In genomic region chr7:150966002-150966401, GRCh38 we compare ENCODE assay signal across 1 cellular context.
TF ChIP-seq lines count a peak whose summit lies in the region.

No MANE protein-coding gene starts in this region.

TF ChIP-seq in K562, 482 proteins besides CTCF, POLR2A, EP300 and RAD21 (continues in another document):
- TF ChIP-seq CHD1 (IDR thresholded peaks at IDR 0.05; ENCODE audit: low read length) (no peak), ARID1B (IDR thresholded peaks at IDR 0.05) (no peak), ZNF766 (CRISPR knock-in tag; conservative IDR thresholded peaks at IDR 0.05) (no peak), SMC3 (conservative IDR thresholded peaks at IDR 0.05; ENCODE audit: insufficient read depth, low read depth, low read length) (peak; percentile 65), GTF2A2 (tag; IDR thresholded peaks at IDR 0.05) (no peak), SRSF3 (IDR thresholded peaks at IDR 0.05; ENCODE audit: insufficient read depth, low read length) (no peak), ZNF3 (CRISPR knock-in tag; IDR thresholded peaks at IDR 0.05) (no peak), PRPF4 (IDR thresholded peaks at IDR 0.05; ENCODE audit: insufficient read depth, low read depth, low read length, poor library complexity, severe bottlenecking) (no peak), SIN3A (IDR thresholded peaks at IDR 0.05; ENCODE audit: borderline replicate concordance in 2 of 2, control insufficient read depth in 1 of 2, low read depth in 2 of 2, low read length in 2 of 2) (peak in 1 of 2 experiments; percentile 17; a peak in 1 of 4 replicates), ZNF316 (IDR thresholded peaks at IDR 0.05) (peak; percentile 81), FOXK2 (conservative IDR thresholded peaks at IDR 0.05 in 1 of 2, IDR thresholded peaks at IDR 0.05 in 1 of 2; ENCODE audit: low read depth in 2 of 2) (no peak), ATF1 (CRISPR knock-in tag; IDR thresholded peaks at IDR 0.05) (no peak), ATF1 (tag; IDR thresholded peaks at IDR 0.05) (no peak), KAT8 (IDR thresholded peaks at IDR 0.05; ENCODE audit: low read depth) (no peak), POLR2B (IDR thresholded peaks at IDR 0.05; ENCODE audit: low read depth, partially characterized antibody) (no peak), MAZ (CRISPR knock-in tag; conservative IDR thresholded peaks at IDR 0.05 in 1 of 2, IDR thresholded peaks at IDR 0.05 in 1 of 2) (no peak; a peak in 1 of 4 replicates), ZNF740 (CRISPR knock-in tag; IDR thresholded peaks at IDR 0.05) (0 out of 2 replicates have a peak, but pooled peaks have one; percentile 51), ZNF740 (tag; IDR thresholded peaks at IDR 0.05) (no peak), NFIC (IDR thresholded peaks at IDR 0.05) (no peak), SPI1 (IDR thresholded peaks at IDR 0.05; ENCODE audit: borderline replicate concordance, low read depth, low read length) (no peak), ZNF347 (CRISPR knock-in tag; IDR thresholded peaks at IDR 0.05; ENCODE audit: low read depth) (no peak), COPS2 (conservative IDR thresholded peaks at IDR 0.05) (no peak), MYC (IDR thresholded peaks at IDR 0.05; ENCODE audit: low read depth, low read length) (peak; percentile 23; the same call in 1 of the 2 replicates), MYC (CRISPR knock-in tag; IDR thresholded peaks at IDR 0.05; ENCODE audit: borderline replicate concordance, low read depth) (no peak), RNF2 (IDR thresholded peaks at IDR 0.05) (no peak), VEZF1 (CRISPR knock-in tag; IDR thresholded peaks at IDR 0.05) (peak; percentile 62; the same call in 1 of the 2 replicates), ZFPM2 (CRISPR knock-in tag; IDR thresholded peaks at IDR 0.05) (no peak), DLX4 (CRISPR knock-in tag; IDR thresholded peaks at IDR 0.05) (no peak), ZMIZ1 (IDR thresholded peaks at IDR 0.05; ENCODE audit: low read depth in 2 of 2, low read length in 2 of 2) (peak in 1 of 2 experiments; percentile 38; a peak in 1 of 4 replicates), DEAF1 (CRISPR knock-in tag; IDR thresholded peaks at IDR 0.05) (peak; percentile 44; the same call in 1 of the 2 replicates), FOXA3 (CRISPR knock-in tag; conservative IDR thresholded peaks at IDR 0.05 in 1 of 2, IDR thresholded peaks at IDR 0.05 in 1 of 2) (peak in 1 of 2 experiments; percentile 7; a peak in 1 of 4 replicates), ZNF277 (CRISPR knock-in tag; IDR thresholded peaks at IDR 0.05; ENCODE audit: borderline replicate concordance) (no peak), ZBTB26 (CRISPR knock-in tag; IDR thresholded peaks at IDR 0.05) (no peak), MYNN (IDR thresholded peaks at IDR 0.05) (peak; percentile 64; the same call in 1 of the 2 replicates), MYNN (CRISPR knock-in tag; IDR thresholded peaks at IDR 0.05) (no peak), ARNT (IDR thresholded peaks at IDR 0.05) (no peak), RNF219 (CRISPR knock-in tag; IDR thresholded peaks at IDR 0.05) (no peak), ZNF830 (CRISPR knock-in tag; IDR thresholded peaks at IDR 0.05) (no peak), MYBL2 (IDR thresholded peaks at IDR 0.05; ENCODE audit: low read depth) (no peak), MYBL2 (CRISPR knock-in tag; IDR thresholded peaks at IDR 0.05; ENCODE audit: borderline replicate concordance) (no peak), ZNF592 (IDR thresholded peaks at IDR 0.05) (no peak), TRIM25 (IDR thresholded peaks at IDR 0.05; ENCODE audit: borderline replicate concordance) (no peak), ZNF41 (CRISPR knock-in tag; conservative IDR thresholded peaks at IDR 0.05) (no peak), JUND (IDR thresholded peaks at IDR 0.05; ENCODE audit: borderline replicate concordance, low read depth, low read length) (peak; percentile 30; the same call in 1 of the 2 replicates), JUND (tag; IDR thresholded peaks at IDR 0.05; ENCODE audit: borderline replicate concordance, low read depth, low read length) (peak; percentile 9; the same call in 1 of the 3 replicates)
